1 cellular context compared by ENCODE assay signal in the genomic region with DNA sequence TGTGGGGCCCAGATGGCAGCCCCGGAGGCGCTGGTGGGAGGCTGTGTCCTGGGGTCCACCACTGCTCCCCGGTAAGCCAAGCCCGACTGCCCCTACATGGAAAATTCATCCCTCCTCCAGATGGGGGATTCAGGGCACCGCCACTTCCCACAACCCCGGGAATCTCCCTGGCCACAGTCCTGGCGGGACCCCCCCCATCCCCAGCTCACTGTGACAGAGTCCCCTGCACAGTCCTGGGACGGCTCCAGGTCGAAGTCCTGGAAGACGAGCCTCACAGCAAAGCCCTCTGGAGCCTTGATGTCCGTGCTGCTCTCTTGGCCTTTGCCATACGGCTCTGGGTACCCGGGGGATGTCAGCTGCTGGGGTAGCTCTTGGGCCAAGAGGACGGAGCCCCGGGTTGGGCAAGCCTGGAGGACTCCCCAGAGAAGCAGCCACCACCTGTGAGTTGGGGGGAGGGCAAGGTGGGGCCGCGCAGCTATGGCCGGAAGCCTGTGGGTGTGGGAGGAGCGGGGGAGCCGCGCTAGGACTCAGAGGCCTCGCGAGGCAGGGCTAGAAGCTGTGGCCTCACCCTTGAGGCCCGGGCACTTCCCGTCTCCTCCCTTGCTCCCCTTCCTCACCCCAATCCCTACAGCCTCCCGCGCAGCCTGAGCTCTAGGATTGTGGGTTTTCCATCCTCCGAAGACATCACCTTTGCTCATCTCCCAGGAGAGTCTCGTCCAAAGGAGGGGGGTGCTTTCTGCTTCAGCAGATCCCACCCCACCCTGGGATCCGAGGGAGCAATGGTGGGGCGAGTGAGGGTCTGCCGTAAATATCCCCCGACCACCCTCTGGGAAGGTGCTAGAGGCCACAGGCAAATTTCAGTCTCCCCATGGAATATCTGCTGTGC.
TF ChIP-seq lines count a peak whose summit lies in the region.

No MANE protein-coding gene starts in this region.

TF ChIP-seq in WTC11, 78 proteins besides CTCF, POLR2A, EP300 and RAD21 (continued from another document):
- TF ChIP-seq, protein P1, sequence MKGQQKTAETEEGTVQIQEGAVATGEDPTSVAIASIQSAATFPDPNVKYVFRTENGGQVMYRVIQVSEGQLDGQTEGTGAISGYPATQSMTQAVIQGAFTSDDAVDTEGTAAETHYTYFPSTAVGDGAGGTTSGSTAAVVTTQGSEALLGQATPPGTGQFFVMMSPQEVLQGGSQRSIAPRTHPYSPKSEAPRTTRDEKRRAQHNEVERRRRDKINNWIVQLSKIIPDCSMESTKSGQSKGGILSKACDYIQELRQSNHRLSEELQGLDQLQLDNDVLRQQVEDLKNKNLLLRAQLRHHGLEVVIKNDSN (CRISPR knock-in tag; IDR thresholded peaks at IDR 0.05) = no peak; the same call in 1 of the 2 replicates
- no peak for TF ChIP-seq CREB1 (CRISPR knock-in tag; IDR thresholded peaks at IDR 0.05)
- no peak for TF ChIP-seq ETV6 (CRISPR knock-in tag; IDR thresholded peaks at IDR 0.05)
- no peak for TF ChIP-seq ZNF219 (CRISPR knock-in tag; IDR thresholded peaks at IDR 0.05; ENCODE audit: borderline replicate concordance)
- TF ChIP-seq TEAD1 (CRISPR knock-in tag; IDR thresholded peaks at IDR 0.05) = no peak
- TF ChIP-seq, protein P2, sequence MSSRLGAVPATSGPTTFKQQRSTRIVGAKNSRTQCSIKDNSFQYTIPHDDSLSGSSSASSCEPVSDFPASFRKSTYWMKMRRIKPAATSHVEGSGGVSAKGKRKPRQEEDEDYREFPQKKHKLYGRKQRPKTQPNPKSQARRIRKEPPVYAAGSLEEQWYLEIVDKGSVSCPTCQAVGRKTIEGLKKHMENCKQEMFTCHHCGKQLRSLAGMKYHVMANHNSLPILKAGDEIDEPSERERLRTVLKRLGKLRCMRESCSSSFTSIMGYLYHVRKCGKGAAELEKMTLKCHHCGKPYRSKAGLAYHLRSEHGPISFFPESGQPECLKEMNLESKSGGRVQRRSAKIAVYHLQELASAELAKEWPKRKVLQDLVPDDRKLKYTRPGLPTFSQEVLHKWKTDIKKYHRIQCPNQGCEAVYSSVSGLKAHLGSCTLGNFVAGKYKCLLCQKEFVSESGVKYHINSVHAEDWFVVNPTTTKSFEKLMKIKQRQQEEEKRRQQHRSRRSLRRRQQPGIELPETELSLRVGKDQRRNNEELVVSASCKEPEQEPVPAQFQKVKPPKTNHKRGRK (CRISPR knock-in tag; IDR thresholded peaks at IDR 0.05; ENCODE audit: borderline replicate concordance) = no peak
- TF ChIP-seq, protein P3, sequence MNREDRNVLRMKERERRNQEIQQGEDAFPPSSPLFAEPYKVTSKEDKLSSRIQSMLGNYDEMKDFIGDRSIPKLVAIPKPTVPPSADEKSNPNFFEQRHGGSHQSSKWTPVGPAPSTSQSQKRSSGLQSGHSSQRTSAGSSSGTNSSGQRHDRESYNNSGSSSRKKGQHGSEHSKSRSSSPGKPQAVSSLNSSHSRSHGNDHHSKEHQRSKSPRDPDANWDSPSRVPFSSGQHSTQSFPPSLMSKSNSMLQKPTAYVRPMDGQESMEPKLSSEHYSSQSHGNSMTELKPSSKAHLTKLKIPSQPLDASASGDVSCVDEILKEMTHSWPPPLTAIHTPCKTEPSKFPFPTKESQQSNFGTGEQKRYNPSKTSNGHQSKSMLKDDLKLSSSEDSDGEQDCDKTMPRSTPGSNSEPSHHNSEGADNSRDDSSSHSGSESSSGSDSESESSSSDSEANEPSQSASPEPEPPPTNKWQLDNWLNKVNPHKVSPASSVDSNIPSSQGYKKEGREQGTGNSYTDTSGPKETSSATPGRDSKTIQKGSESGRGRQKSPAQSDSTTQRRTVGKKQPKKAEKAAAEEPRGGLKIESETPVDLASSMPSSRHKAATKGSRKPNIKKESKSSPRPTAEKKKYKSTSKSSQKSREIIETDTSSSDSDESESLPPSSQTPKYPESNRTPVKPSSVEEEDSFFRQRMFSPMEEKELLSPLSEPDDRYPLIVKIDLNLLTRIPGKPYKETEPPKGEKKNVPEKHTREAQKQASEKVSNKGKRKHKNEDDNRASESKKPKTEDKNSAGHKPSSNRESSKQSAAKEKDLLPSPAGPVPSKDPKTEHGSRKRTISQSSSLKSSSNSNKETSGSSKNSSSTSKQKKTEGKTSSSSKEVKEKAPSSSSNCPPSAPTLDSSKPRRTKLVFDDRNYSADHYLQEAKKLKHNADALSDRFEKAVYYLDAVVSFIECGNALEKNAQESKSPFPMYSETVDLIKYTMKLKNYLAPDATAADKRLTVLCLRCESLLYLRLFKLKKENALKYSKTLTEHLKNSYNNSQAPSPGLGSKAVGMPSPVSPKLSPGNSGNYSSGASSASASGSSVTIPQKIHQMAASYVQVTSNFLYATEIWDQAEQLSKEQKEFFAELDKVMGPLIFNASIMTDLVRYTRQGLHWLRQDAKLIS (CRISPR knock-in tag; IDR thresholded peaks at IDR 0.05; ENCODE audit: borderline replicate concordance) = no peak
- TF ChIP-seq ATF1 (CRISPR knock-in tag; IDR thresholded peaks at IDR 0.05) = no peak
- TF ChIP-seq, protein P4, sequence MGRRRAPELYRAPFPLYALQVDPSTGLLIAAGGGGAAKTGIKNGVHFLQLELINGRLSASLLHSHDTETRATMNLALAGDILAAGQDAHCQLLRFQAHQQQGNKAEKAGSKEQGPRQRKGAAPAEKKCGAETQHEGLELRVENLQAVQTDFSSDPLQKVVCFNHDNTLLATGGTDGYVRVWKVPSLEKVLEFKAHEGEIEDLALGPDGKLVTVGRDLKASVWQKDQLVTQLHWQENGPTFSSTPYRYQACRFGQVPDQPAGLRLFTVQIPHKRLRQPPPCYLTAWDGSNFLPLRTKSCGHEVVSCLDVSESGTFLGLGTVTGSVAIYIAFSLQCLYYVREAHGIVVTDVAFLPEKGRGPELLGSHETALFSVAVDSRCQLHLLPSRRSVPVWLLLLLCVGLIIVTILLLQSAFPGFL (CRISPR knock-in tag; IDR thresholded peaks at IDR 0.05; ENCODE audit: borderline replicate concordance) = no peak
- TF ChIP-seq TP53 (CRISPR knock-in tag; IDR thresholded peaks at IDR 0.05) = no peak
- TF ChIP-seq JUN (CRISPR knock-in tag; IDR thresholded peaks at IDR 0.05) = no peak
- TF ChIP-seq FOXP1 (CRISPR knock-in tag; IDR thresholded peaks at IDR 0.05; ENCODE audit: borderline replicate concordance) = peak; percentile 74; the same call in 1 of the 2 replicates
- no peak for TF ChIP-seq ZNF232 (CRISPR knock-in tag; IDR thresholded peaks at IDR 0.05)
- 0 out of 2 replicates have a peak, but pooled peaks have one; percentile 48 for TF ChIP-seq GABPB1 (CRISPR knock-in tag; IDR thresholded peaks at IDR 0.05)
- no peak for TF ChIP-seq JAZF1 (CRISPR knock-in tag; IDR thresholded peaks at IDR 0.05)
- no peak for TF ChIP-seq CBFB (CRISPR knock-in tag; IDR thresholded peaks at IDR 0.05; ENCODE audit: low read depth)
- TF ChIP-seq, protein P5, sequence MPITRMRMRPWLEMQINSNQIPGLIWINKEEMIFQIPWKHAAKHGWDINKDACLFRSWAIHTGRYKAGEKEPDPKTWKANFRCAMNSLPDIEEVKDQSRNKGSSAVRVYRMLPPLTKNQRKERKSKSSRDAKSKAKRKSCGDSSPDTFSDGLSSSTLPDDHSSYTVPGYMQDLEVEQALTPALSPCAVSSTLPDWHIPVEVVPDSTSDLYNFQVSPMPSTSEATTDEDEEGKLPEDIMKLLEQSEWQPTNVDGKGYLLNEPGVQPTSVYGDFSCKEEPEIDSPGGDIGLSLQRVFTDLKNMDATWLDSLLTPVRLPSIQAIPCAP (CRISPR knock-in tag; IDR thresholded peaks at IDR 0.05) = no peak
- TF ChIP-seq, protein P6, sequence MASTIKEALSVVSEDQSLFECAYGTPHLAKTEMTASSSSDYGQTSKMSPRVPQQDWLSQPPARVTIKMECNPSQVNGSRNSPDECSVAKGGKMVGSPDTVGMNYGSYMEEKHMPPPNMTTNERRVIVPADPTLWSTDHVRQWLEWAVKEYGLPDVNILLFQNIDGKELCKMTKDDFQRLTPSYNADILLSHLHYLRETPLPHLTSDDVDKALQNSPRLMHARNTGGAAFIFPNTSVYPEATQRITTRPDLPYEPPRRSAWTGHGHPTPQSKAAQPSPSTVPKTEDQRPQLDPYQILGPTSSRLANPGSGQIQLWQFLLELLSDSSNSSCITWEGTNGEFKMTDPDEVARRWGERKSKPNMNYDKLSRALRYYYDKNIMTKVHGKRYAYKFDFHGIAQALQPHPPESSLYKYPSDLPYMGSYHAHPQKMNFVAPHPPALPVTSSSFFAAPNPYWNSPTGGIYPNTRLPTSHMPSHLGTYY (CRISPR knock-in tag; IDR thresholded peaks at IDR 0.05) = no peak
- TF ChIP-seq, protein P7, sequence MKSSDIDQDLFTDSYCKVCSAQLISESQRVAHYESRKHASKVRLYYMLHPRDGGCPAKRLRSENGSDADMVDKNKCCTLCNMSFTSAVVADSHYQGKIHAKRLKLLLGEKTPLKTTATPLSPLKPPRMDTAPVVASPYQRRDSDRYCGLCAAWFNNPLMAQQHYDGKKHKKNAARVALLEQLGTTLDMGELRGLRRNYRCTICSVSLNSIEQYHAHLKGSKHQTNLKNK (CRISPR knock-in tag; IDR thresholded peaks at IDR 0.05) = no peak
- TF ChIP-seq GTF2I (CRISPR knock-in tag; conservative IDR thresholded peaks at IDR 0.05) = 0 out of 2 replicates have a peak, but pooled peaks have one; percentile 5
- no peak for TF ChIP-seq EMX1 (CRISPR knock-in tag; IDR thresholded peaks at IDR 0.05)
- TF ChIP-seq NR1H2 (CRISPR knock-in tag; IDR thresholded peaks at IDR 0.05) = no peak
- TF ChIP-seq, protein P8, sequence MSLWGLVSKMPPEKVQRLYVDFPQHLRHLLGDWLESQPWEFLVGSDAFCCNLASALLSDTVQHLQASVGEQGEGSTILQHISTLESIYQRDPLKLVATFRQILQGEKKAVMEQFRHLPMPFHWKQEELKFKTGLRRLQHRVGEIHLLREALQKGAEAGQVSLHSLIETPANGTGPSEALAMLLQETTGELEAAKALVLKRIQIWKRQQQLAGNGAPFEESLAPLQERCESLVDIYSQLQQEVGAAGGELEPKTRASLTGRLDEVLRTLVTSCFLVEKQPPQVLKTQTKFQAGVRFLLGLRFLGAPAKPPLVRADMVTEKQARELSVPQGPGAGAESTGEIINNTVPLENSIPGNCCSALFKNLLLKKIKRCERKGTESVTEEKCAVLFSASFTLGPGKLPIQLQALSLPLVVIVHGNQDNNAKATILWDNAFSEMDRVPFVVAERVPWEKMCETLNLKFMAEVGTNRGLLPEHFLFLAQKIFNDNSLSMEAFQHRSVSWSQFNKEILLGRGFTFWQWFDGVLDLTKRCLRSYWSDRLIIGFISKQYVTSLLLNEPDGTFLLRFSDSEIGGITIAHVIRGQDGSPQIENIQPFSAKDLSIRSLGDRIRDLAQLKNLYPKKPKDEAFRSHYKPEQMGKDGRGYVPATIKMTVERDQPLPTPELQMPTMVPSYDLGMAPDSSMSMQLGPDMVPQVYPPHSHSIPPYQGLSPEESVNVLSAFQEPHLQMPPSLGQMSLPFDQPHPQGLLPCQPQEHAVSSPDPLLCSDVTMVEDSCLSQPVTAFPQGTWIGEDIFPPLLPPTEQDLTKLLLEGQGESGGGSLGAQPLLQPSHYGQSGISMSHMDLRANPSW (CRISPR knock-in tag; conservative IDR thresholded peaks at IDR 0.05; ENCODE audit: low read depth) = no peak
- TF ChIP-seq TEAD4 (CRISPR knock-in tag; IDR thresholded peaks at IDR 0.05) = no peak
- TF ChIP-seq, protein P9, sequence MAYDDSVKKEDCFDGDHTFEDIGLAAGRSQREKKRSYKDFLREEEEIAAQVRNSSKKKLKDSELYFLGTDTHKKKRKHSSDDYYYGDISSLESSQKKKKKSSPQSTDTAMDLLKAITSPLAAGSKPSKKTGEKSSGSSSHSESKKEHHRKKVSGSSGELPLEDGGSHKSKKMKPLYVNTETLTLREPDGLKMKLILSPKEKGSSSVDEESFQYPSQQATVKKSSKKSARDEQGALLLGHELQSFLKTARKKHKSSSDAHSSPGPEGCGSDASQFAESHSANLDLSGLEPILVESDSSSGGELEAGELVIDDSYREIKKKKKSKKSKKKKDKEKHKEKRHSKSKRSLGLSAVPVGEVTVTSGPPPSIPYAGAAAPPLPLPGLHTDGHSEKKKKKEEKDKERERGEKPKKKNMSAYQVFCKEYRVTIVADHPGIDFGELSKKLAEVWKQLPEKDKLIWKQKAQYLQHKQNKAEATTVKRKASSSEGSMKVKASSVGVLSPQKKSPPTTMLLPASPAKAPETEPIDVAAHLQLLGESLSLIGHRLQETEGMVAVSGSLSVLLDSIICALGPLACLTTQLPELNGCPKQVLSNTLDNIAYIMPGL (CRISPR knock-in tag; IDR thresholded peaks at IDR 0.05) = no peak; the same call in 1 of the 2 replicates
- TF ChIP-seq CREM (CRISPR knock-in tag; IDR thresholded peaks at IDR 0.05) = no peak
- TF ChIP-seq ZNF423 (CRISPR knock-in tag; IDR thresholded peaks at IDR 0.05) = no peak
